In genomic region chr15:76336254-76337046, GRCh38 we compare ENCODE assay signal across 8 cellular contexts. TPM values are rescaled to one million over a fixed set of nuclear protein-coding genes. Genes with fewer than 3 reads are reported as not detected.
DNase-seq lines count a peak whose midpoint lies in the region; ATAC-seq and TF ChIP-seq lines count a peak whose summit lies in the region.

Gene ISL2 (plus strand): TSS chr15:76336773. CDS start chr15:76336884, 111 bp downstream.

- H3K9me3 ChIP-seq in HAP-1, result peaks cover 4% of the 10 kb centered on the region
- peaks cover 0 to 7% of the 10 kb centered on the region in 2 donors for H3K9me3 ChIP-seq in esophagus (ENCODE audit: control insufficient read depth in 2 of 2, insufficient read depth in 1 of 2, low read depth in 1 of 2, low read length in 1 of 2)
- H3K9me3 ChIP-seq in stomach smooth muscle (ENCODE audit: control insufficient read depth in 2 of 2, low read length in 2 of 2), result no peaks in the 10 kb centered on the region

- peak; percentile 100 for DNase-seq in HAP-1 (ENCODE audit: low spot score in 2 of 2)
- DNase-seq in NB4 (ENCODE audit: low read depth), result peak; percentile 99
- DNase-seq in myocyte (ENCODE audit: low read depth), result peak; percentile 97
- DNase-seq in NCI-H2171 (lab: John Stamatoyannopoulos, UW), result no peak

- TF ChIP-seq POLR2A in GM10847 (IDR thresholded peaks at IDR 0.05; ENCODE audit: extremely low read depth, insufficient read length), result peak; percentile 84
- TF ChIP-seq POLR2A in NB4 (IDR thresholded peaks at IDR 0.05; ENCODE audit: extremely low read depth, insufficient read length), result peak; percentile 90

- H3K4me1 ChIP-seq in HAP-1 (peaks cover 18% of the 10 kb centered on the region), esophagus (ENCODE audit: control insufficient read depth in 2 of 2, insufficient read depth in 2 of 2, low read length in 1 of 2) (peaks cover 9 to 24% of the 10 kb centered on the region in 2 donors), stomach smooth muscle (ENCODE audit: control insufficient read depth, insufficient read depth, low read length) (peaks cover 39% of the 10 kb centered on the region)

- peak; percentile 44 to 51 for ATAC-seq in activated CD4-positive, CD25-positive, alpha-beta regulatory T cell treated with anti-CD3 and anti-CD28 coated beads, Interleukin-2, amount 50 U/mL, for 24 hours

- TF ChIP-seq CTCF in NB4 (IDR thresholded peaks at IDR 0.05; ENCODE audit: low read depth, low read length), result no peak

- H3K27me3 ChIP-seq in HAP-1 (ENCODE audit: low read depth), result no peaks in the 10 kb centered on the region
- H3K27me3 ChIP-seq in esophagus (ENCODE audit: control insufficient read depth in 1 of 2, insufficient read depth in 2 of 2, low read length in 2 of 2), result peaks cover 0 to 39% of the 10 kb centered on the region in 2 donors
- peaks cover 0 to 9% of the 10 kb centered on the region in 2 donors for H3K27me3 ChIP-seq in stomach smooth muscle (ENCODE audit: control insufficient read depth in 1 of 2, insufficient read depth in 2 of 2, low read length in 2 of 2)

- peak within 1 kb of the TSS; percentile 26 to 56 for H3K27ac ChIP-seq in esophagus (ENCODE audit: low read depth in 2 of 2, low read length in 1 of 2)
- H3K27ac ChIP-seq in stomach smooth muscle (ENCODE audit: low read length), result peak within 1 kb of the TSS; percentile 93

- 5 to 7% methylated on average over 38 to 40 of the region's 40 CpGs for WGBS in esophagus, 2 donors

- peak within 1 kb of the TSS; percentile 87 to 89 for H3K9ac ChIP-seq in stomach smooth muscle (ENCODE audit: low read length in 2 of 2)

- H3K36me3 ChIP-seq in HAP-1 (replicated peaks), result peaks cover 32% of the 10 kb centered on the region
- H3K36me3 ChIP-seq in esophagus (ENCODE audit: control insufficient read depth in 2 of 2, insufficient read depth in 2 of 2, low read length in 1 of 2), result no peaks in the 10 kb centered on the region
- H3K36me3 ChIP-seq in stomach smooth muscle (ENCODE audit: control insufficient read depth in 2 of 2, insufficient read depth in 2 of 2, low read length in 2 of 2), result no peaks in the 10 kb centered on the region

- in situ Hi-C loops in HAP-1 (cut with MboI; ENCODE audit: low sequenced_read_pairs), result no loop called here

- H3K4me3 ChIP-seq in HAP-1, result peak within 1 kb of the TSS; percentile 54
- H3K4me3 ChIP-seq in NB4 (ENCODE audit: low read depth, low read length), result peak within 1 kb of the TSS; percentile 77
- H3K4me3 ChIP-seq in esophagus (ENCODE audit: low read depth in 1 of 2, low read length in 2 of 2), result peak within 1 kb of the TSS; percentile 34 to 38
- peak within 1 kb of the TSS; percentile 86 to 93 for H3K4me3 ChIP-seq in stomach smooth muscle (ENCODE audit: low read length in 2 of 2)

RNA-seq across cellular contexts. Expression of gene ISL2, which starts in this region (rescaled TPM):
- under 1 TPM; 0.24 TPM for polyA plus RNA-seq in esophagus
- 3.9 and 5.3 TPM in 2 replicates for total RNA-seq in myocyte
- 4.1 TPM for polyA plus RNA-seq in myocyte (2012)

Comparison
In these comparisons a context has a peak if more than half of its experiments do, and no peak if none do; other contexts are left out.
1. H3K4me3 ChIP-seq: peak in every context shown above with its lines; median percentile 90 in stomach smooth muscle; 77 in NB4; 54 in HAP-1; 36 in esophagus.